Comparison of ENCODE assay signal across 25 cellular contexts in genomic region chr7:99190359-99191009, GRCh38. TPM values are rescaled to one million over a fixed set of nuclear protein-coding genes. Genes with fewer than 3 reads are reported as not detected.
DNase-seq lines count a peak whose midpoint lies in the region; ATAC-seq and TF ChIP-seq lines count a peak whose summit lies in the region.
"Had no signal": no experiment of that assay in that cellular context is flagged by ENCODE, and none has a peak within 500 bp of the region (broad histone marks: within the 10 kb centered on the region; RNA-seq: fewer than 3 reads in every experiment).

No MANE protein-coding gene starts in this region.

- TF ChIP-seq CTCF in MCF 10A (IDR thresholded peaks at IDR 0.05; ENCODE audit: unreplicated experiment) = no peak

- H3K4me3 Mint-ChIP-seq in MCF 10A (ENCODE audit: unreplicated experiment) = no peak overlapping the region
- H3K4me3 Mint-ChIP-seq in activated CD8-positive, alpha-beta memory T cell treated with anti-CD3 and anti-CD28 coated beads, Interleukin-2, amount 10 ng/mL, durations not matched to agents 7 days and 5 days = no peak overlapping the region
- H3K4me3 Mint-ChIP-seq: activated CD4-positive, alpha-beta memory T cell treated with anti-CD3 and anti-CD28 coated beads for 36 hours; activated naive CD4-positive, alpha-beta T cell treated with anti-CD3 and anti-CD28 coated beads, Interleukin-2, amount 50 U/mL, for 24 hours; activated T-cell treated with anti-CD3 and anti-CD28 coated beads, Interleukin-2, amount 50 U/mL, for 24 hours; IgD-negative memory B cell; memory B cell; nephron; T-helper 1 cell treated with Interleukin-12 subunit alpha and Interleukin-12 subunit beta and Interleukin-4 antibody, amounts not matched to agents 30 μg/mL and 1 μg/mL, for 36 hours had no signal

- no peak overlapping the region for H3K27ac Mint-ChIP-seq in MCF 10A (ENCODE audit: low read depth, unreplicated experiment)
- H3K27ac Mint-ChIP-seq in activated CD8-positive, alpha-beta memory T cell treated with anti-CD3 and anti-CD28 coated beads, Interleukin-2, amount 10 ng/mL, durations not matched to agents 7 days and 5 days = no peak overlapping the region
- H3K27ac Mint-ChIP-seq: activated CD4-positive, alpha-beta memory T cell treated with anti-CD3 and anti-CD28 coated beads for 36 hours; activated naive CD4-positive, alpha-beta T cell treated with anti-CD3 and anti-CD28 coated beads, Interleukin-2, amount 50 U/mL, for 24 hours; activated T-cell treated with anti-CD3 and anti-CD28 coated beads, Interleukin-2, amount 50 U/mL, for 24 hours; IgD-negative memory B cell; memory B cell; nephron; T-helper 1 cell treated with Interleukin-12 subunit alpha and Interleukin-12 subunit beta and Interleukin-4 antibody, amounts not matched to agents 30 μg/mL and 1 μg/mL, for 36 hours had no signal

- no peaks in the 10 kb centered on the region for H3K9me3 Mint-ChIP-seq in MCF 10A (ENCODE audit: unreplicated experiment)
- no peaks in the 10 kb centered on the region for H3K9me3 Mint-ChIP-seq in activated CD8-positive, alpha-beta memory T cell treated with anti-CD3 and anti-CD28 coated beads, Interleukin-2, amount 10 ng/mL, durations not matched to agents 7 days and 5 days (ENCODE audit: low read depth)
- H3K9me3 Mint-ChIP-seq: activated CD4-positive, alpha-beta memory T cell treated with anti-CD3 and anti-CD28 coated beads for 36 hours; activated naive CD4-positive, alpha-beta T cell treated with anti-CD3 and anti-CD28 coated beads, Interleukin-2, amount 50 U/mL, for 24 hours; activated T-cell treated with anti-CD3 and anti-CD28 coated beads, Interleukin-2, amount 50 U/mL, for 24 hours; memory B cell; nephron; T-helper 1 cell treated with Interleukin-12 subunit alpha and Interleukin-12 subunit beta and Interleukin-4 antibody, amounts not matched to agents 30 μg/mL and 1 μg/mL, for 36 hours had no signal

- no TSS peak for BruUV-seq in MCF 10A (replicated peaks; lab: Mats Ljungman, UMichigan)

- POLR2A ChIA-PET in MCF 10A (lab: Yijun Ruan, JAX) = interaction anchor here (0.5 to 0.7 kb wide), 2 partner anchors 19 to 81 kb away, joined by 3 read pairs; no protein-coding TSS in a partner anchor

- ATAC-seq in GM18873 (IDR thresholded peaks at IDR 0.05; ENCODE audit: low FRiP score, unreplicated experiment) (peak; percentile 48), HG02678 (IDR thresholded peaks at IDR 0.05; ENCODE audit: unreplicated experiment) (peak; percentile 64)
- no peak for ATAC-seq in activated CD8-positive, alpha-beta memory T cell treated with anti-CD3 and anti-CD28 coated beads, Interleukin-2, amount 10 ng/mL, durations not matched to agents 7 days and 5 days
- ATAC-seq: psoas muscle had no signal

- H3K36me3 Mint-ChIP-seq in MCF 10A (ENCODE audit: insufficient read depth, unreplicated experiment) = no peaks in the 10 kb centered on the region
- H3K36me3 Mint-ChIP-seq in activated CD8-positive, alpha-beta memory T cell treated with anti-CD3 and anti-CD28 coated beads, Interleukin-2, amount 10 ng/mL, durations not matched to agents 7 days and 5 days = no peaks in the 10 kb centered on the region
- H3K36me3 Mint-ChIP-seq: activated CD4-positive, alpha-beta memory T cell treated with anti-CD3 and anti-CD28 coated beads for 36 hours; activated naive CD4-positive, alpha-beta T cell treated with anti-CD3 and anti-CD28 coated beads, Interleukin-2, amount 50 U/mL, for 24 hours; memory B cell had no signal

- H3K4me1 Mint-ChIP-seq in MCF 10A (ENCODE audit: insufficient read depth, unreplicated experiment) = peaks cover 5% of the 10 kb centered on the region
- no peaks in the 10 kb centered on the region for H3K4me1 Mint-ChIP-seq in activated CD8-positive, alpha-beta memory T cell treated with anti-CD3 and anti-CD28 coated beads, Interleukin-2, amount 10 ng/mL, durations not matched to agents 7 days and 5 days
- H3K4me1 Mint-ChIP-seq: activated naive CD4-positive, alpha-beta T cell treated with anti-CD3 and anti-CD28 coated beads, Interleukin-2, amount 50 U/mL, for 24 hours; memory B cell had no signal

- intact Hi-C loops in MCF 10A (cut with micrococcal nuclease) = no loop called here

- CTCF ChIA-PET in MCF 10A (lab: Yijun Ruan, JAX) = interaction anchor here (0.6 kb wide), 2 partner anchors 13 to 17 kb away, joined by 3 to 4 read pairs; no protein-coding TSS in a partner anchor
- CTCF ChIA-PET in activated CD8-positive, alpha-beta memory T cell treated with anti-CD3 and anti-CD28 coated beads, Interleukin-2, amount 10 ng/mL, durations not matched to agents 7 days and 5 days (lab: Charles Lee) = interaction anchor here (0.8 kb wide), 1 partner anchor 11 kb away, joined by 3 read pairs; no protein-coding TSS in a partner anchor

- no peaks in the 10 kb centered on the region for H3K27me3 Mint-ChIP-seq in MCF 10A (ENCODE audit: insufficient read depth, unreplicated experiment)
- H3K27me3 Mint-ChIP-seq in activated CD8-positive, alpha-beta memory T cell treated with anti-CD3 and anti-CD28 coated beads, Interleukin-2, amount 10 ng/mL, durations not matched to agents 7 days and 5 days = peaks cover 10% of the 10 kb centered on the region
- H3K27me3 Mint-ChIP-seq: activated naive CD4-positive, alpha-beta T cell treated with anti-CD3 and anti-CD28 coated beads, Interleukin-2, amount 50 U/mL, for 24 hours had no signal

- DNase-seq in HuH-7.5 (ENCODE audit: low spot score) (peak; percentile 48), myocyte (ENCODE audit: low read depth) (peak; percentile 18), NCI-H1436 treated with DMSO at 0.1 percent for 48 hours (lab: John Stamatoyannopoulos, UW) (no peak), T1000 (lab: John Stamatoyannopoulos, UW) (no peak), MCF 10A (ENCODE audit: unreplicated experiment) (no peak)
- no peak for DNase-seq in activated CD8-positive, alpha-beta memory T cell treated with anti-CD3 and anti-CD28 coated beads, Interleukin-2, amount 10 ng/mL, durations not matched to agents 7 days and 5 days
- DNase-seq: activated CD4-positive, alpha-beta memory T cell treated with anti-CD3 and anti-CD28 coated beads for 36 hours; activated T-cell treated with anti-CD3 and anti-CD28 coated beads, Interleukin-2, amount 50 U/mL, for 24 hours; colonic mucosa; hypothalamus; NCI-H2029; NCI-H446 treated with DMSO at 0.1 percent for 48 hours; OCI-M1; psoas muscle; SIG-M5; WERI-Rb-1 had no signal

RNA-seq across cellular contexts. Expression of gene KPNA7, which starts 17.4 kb away (rescaled TPM):
- not detected in 2 replicates for total RNA-seq in myocyte
- not detected for polyA plus RNA-seq in myocyte (2012)
- total RNA-seq in MCF 10A (2022) = not detected in 2 replicates
- not detected for total RNA-seq in activated CD8-positive, alpha-beta memory T cell treated with anti-CD3 and anti-CD28 coated beads, Interleukin-2, amount 10 ng/mL, durations not matched to agents 7 days and 5 days
- total RNA-seq: activated CD4-positive, alpha-beta memory T cell treated with anti-CD3 and anti-CD28 coated beads for 36 hours; H4; psoas muscle; temporal lobe had no signal
- polyA plus RNA-seq: IgD-negative memory B cell, psoas muscle had no signal

RNA-seq across cellular contexts. Expression of gene SMURF1, which starts 46.6 kb away (rescaled TPM):
- 11.4 and 13.6 TPM in 2 replicates for total RNA-seq in myocyte
- 14.7 TPM for polyA plus RNA-seq in myocyte (2012)
- 19.9 and 20.3 TPM in 2 replicates for total RNA-seq in MCF 10A (2022)
- total RNA-seq in activated CD8-positive, alpha-beta memory T cell treated with anti-CD3 and anti-CD28 coated beads, Interleukin-2, amount 10 ng/mL, durations not matched to agents 7 days and 5 days = 10 to 100 TPM; 12.9 to 13.9 TPM

Comparison
In these comparisons a context has a peak if more than half of its experiments do, and no peak if none do; other contexts are left out.
1. DNase-seq: peak in HuH-7.5 (single experiment) and myocyte (single experiment); none in NCI-H1436 treated with DMSO at 0.1 percent for 48 hours (single experiment), T1000 (single experiment), MCF 10A (single experiment) and activated CD8-positive, alpha-beta memory T cell treated with anti-CD3 and anti-CD28 coated beads, Interleukin-2, amount 10 ng/mL, durations not matched to agents 7 days and 5 days (single experiment).